ENCODE assay signal across 33 cellular contexts in the genomic region with DNA sequence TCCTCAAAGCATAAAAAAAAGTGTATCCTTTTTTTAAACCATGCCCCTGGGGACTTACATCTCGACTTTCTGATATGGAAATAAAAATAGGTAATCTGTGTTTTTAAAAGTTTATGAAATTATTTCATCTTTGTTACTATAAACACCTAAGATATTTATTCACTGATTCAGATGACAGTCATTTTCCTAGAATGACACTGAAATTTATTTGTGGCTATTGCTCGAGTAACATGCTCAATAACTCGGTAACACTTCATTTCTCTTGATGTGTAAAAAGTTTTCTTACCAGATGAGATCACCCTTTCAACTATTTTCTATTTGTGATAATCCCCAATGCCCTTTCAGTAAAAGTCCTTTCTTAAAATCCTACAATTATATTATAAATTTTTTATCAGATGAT.
"Had no signal": no experiment of that assay in that cellular context is flagged by ENCODE, and none has a peak within 500 bp of the region (broad histone marks: within the 10 kb centered on the region; RNA-seq: fewer than 3 reads in every experiment).

No MANE protein-coding gene starts in this region.

- H3K9ac ChIP-seq: KMS-11 had no signal

- H3K27me3 ChIP-seq: MG63 had no signal

- H3K4me2 ChIP-seq: KMS-11 had no signal

- H3K27ac ChIP-seq: KMS-11 had no signal

- H3K9me3 ChIP-seq: MG63 had no signal

- DNase-seq: Karpas-422, Kasumi-1, KG1, MG63, MM.1S, NCI-H1048, NCI-H1092, NCI-H1092 treated with DMSO at 0.1 percent for 48 hours, NCI-H1105, NCI-H1105 treated with DMSO at 0.1 percent for 48 hours, NCI-H1417, NCI-H1417 treated with DMSO at 0.1 percent for 48 hours, NCI-H1436, NCI-H146, NCI-H1694, NCI-H1694 treated with DMSO at 0.1 percent for 48 hours, NCI-H187, NCI-H187 treated with DMSO at 0.1 percent for 48 hours, NCI-H1930, NCI-H2029, NCI-H2029 treated with DMSO at 0.1 percent for 48 hours, NCI-H2081, NCI-H2081 treated with DMSO at 0.1 percent for 48 hours, NCI-H2107, NCI-H2171, NCI-H2171 treated with DMSO at 0.1 percent for 48 hours, NCI-H2227 treated with DMSO at 0.1 percent for 48 hours, NCI-H226, NCI-H345, NCI-H446, NCI-H446 treated with DMSO at 0.1 percent for 48 hours, NCI-H510A had no signal

- H3K4me3 ChIP-seq: MG63 had no signal

- H3K36me3 ChIP-seq: MG63 had no signal
